1 cellular context compared by ENCODE assay signal in the genomic region with DNA sequence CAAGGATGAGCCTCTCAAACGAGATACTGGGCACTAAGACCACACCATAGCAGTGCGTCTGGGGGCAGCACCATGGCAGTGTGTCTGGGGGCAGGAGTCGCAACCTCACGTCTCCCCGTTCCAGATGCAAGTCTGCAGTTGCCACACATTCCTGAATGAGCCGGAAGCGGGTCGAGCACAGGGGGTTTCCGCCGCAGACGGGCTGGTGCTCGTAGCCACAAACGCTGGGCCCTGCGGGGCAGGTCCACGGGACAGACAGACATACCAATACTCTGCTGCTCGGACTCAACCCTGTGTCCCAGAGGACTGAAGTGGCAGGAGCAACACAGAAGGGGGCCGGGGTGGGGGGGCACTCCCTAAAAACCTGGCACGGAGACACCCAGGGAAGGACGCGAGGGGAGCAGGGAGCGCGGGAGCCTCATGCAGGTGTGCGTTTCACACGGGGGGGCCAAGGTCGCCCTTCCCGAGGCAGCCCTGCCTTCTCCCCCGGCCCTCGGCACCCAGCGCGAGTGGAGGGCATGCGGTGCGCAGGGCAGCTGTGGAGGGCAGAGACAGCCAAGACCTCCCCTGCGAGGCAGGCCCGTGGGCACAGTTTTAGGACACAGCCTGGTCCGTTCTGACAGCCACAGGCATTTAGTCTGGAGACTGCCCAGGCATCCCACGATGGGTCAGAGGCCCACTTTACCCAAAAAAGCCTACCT.
TF ChIP-seq lines count a peak whose summit lies in the region.

No MANE protein-coding gene starts in this region.

TF ChIP-seq in SK-N-SH, 30 proteins besides CTCF, POLR2A, EP300 and RAD21:
- TF ChIP-seq NFIC (IDR thresholded peaks at IDR 0.05; ENCODE audit: borderline replicate concordance) (no peak), CHD2 (IDR thresholded peaks at IDR 0.05; ENCODE audit: low read length, partially characterized antibody) (no peak), FOSL2 (IDR thresholded peaks at IDR 0.05; ENCODE audit: borderline replicate concordance, low read depth) (no peak), SIN3A (IDR thresholded peaks at IDR 0.05; ENCODE audit: borderline replicate concordance, low read depth, low read length) (no peak), MEF2A (IDR thresholded peaks at IDR 0.05; ENCODE audit: borderline replicate concordance, low read depth) (no peak), YY1 (IDR thresholded peaks at IDR 0.05; ENCODE audit: low read depth) (no peak), RCOR1 (IDR thresholded peaks at IDR 0.05; ENCODE audit: low read length) (no peak), JUND (IDR thresholded peaks at IDR 0.05) (no peak), ELF1 (IDR thresholded peaks at IDR 0.05) (no peak), EZH2phosphoT487 (IDR thresholded peaks at IDR 0.05; ENCODE audit: borderline replicate concordance, low read depth) (no peak), GATA2 (CRISPR knock-in tag; IDR thresholded peaks at IDR 0.05) (no peak), TCF12 (IDR thresholded peaks at IDR 0.05) (no peak), POLR2AphosphoS5 (IDR thresholded peaks at IDR 0.05; ENCODE audit: low read depth, low read length) (no peak), SMC3 (IDR thresholded peaks at IDR 0.05; ENCODE audit: low read depth, low read length) (no peak)
- TF ChIP-seq, protein P1, sequence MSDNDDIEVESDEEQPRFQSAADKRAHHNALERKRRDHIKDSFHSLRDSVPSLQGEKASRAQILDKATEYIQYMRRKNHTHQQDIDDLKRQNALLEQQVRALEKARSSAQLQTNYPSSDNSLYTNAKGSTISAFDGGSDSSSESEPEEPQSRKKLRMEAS (IDR thresholded peaks at IDR 0.05; ENCODE audit: low read depth): no peak
- TF ChIP-seq, protein P2, sequence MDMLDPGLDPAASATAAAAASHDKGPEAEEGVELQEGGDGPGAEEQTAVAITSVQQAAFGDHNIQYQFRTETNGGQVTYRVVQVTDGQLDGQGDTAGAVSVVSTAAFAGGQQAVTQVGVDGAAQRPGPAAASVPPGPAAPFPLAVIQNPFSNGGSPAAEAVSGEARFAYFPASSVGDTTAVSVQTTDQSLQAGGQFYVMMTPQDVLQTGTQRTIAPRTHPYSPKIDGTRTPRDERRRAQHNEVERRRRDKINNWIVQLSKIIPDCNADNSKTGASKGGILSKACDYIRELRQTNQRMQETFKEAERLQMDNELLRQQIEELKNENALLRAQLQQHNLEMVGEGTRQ (IDR thresholded peaks at IDR 0.05; ENCODE audit: borderline replicate concordance, low read depth, low read length): no peak
- TF ChIP-seq, protein P3, sequence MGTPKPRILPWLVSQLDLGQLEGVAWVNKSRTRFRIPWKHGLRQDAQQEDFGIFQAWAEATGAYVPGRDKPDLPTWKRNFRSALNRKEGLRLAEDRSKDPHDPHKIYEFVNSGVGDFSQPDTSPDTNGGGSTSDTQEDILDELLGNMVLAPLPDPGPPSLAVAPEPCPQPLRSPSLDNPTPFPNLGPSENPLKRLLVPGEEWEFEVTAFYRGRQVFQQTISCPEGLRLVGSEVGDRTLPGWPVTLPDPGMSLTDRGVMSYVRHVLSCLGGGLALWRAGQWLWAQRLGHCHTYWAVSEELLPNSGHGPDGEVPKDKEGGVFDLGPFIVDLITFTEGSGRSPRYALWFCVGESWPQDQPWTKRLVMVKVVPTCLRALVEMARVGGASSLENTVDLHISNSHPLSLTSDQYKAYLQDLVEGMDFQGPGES (IDR thresholded peaks at IDR 0.05; ENCODE audit: low read depth, low read length): no peak
- TF ChIP-seq, protein P4, sequence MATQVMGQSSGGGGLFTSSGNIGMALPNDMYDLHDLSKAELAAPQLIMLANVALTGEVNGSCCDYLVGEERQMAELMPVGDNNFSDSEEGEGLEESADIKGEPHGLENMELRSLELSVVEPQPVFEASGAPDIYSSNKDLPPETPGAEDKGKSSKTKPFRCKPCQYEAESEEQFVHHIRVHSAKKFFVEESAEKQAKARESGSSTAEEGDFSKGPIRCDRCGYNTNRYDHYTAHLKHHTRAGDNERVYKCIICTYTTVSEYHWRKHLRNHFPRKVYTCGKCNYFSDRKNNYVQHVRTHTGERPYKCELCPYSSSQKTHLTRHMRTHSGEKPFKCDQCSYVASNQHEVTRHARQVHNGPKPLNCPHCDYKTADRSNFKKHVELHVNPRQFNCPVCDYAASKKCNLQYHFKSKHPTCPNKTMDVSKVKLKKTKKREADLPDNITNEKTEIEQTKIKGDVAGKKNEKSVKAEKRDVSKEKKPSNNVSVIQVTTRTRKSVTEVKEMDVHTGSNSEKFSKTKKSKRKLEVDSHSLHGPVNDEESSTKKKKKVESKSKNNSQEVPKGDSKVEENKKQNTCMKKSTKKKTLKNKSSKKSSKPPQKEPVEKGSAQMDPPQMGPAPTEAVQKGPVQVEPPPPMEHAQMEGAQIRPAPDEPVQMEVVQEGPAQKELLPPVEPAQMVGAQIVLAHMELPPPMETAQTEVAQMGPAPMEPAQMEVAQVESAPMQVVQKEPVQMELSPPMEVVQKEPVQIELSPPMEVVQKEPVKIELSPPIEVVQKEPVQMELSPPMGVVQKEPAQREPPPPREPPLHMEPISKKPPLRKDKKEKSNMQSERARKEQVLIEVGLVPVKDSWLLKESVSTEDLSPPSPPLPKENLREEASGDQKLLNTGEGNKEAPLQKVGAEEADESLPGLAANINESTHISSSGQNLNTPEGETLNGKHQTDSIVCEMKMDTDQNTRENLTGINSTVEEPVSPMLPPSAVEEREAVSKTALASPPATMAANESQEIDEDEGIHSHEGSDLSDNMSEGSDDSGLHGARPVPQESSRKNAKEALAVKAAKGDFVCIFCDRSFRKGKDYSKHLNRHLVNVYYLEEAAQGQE (IDR thresholded peaks at IDR 0.05; ENCODE audit: low read depth, low read length): no peak
- TF ChIP-seq, protein P5, sequence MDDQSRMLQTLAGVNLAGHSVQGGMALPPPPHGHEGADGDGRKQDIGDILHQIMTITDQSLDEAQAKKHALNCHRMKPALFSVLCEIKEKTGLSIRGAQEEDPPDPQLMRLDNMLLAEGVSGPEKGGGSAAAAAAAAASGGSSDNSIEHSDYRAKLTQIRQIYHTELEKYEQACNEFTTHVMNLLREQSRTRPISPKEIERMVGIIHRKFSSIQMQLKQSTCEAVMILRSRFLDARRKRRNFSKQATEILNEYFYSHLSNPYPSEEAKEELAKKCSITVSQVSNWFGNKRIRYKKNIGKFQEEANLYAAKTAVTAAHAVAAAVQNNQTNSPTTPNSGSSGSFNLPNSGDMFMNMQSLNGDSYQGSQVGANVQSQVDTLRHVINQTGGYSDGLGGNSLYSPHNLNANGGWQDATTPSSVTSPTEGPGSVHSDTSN (IDR thresholded peaks at IDR 0.05): no peak
- TF ChIP-seq, protein P6, sequence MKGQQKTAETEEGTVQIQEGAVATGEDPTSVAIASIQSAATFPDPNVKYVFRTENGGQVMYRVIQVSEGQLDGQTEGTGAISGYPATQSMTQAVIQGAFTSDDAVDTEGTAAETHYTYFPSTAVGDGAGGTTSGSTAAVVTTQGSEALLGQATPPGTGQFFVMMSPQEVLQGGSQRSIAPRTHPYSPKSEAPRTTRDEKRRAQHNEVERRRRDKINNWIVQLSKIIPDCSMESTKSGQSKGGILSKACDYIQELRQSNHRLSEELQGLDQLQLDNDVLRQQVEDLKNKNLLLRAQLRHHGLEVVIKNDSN (IDR thresholded peaks at IDR 0.05; ENCODE audit: borderline replicate concordance, low read depth): no peak
